In the genomic region with DNA sequence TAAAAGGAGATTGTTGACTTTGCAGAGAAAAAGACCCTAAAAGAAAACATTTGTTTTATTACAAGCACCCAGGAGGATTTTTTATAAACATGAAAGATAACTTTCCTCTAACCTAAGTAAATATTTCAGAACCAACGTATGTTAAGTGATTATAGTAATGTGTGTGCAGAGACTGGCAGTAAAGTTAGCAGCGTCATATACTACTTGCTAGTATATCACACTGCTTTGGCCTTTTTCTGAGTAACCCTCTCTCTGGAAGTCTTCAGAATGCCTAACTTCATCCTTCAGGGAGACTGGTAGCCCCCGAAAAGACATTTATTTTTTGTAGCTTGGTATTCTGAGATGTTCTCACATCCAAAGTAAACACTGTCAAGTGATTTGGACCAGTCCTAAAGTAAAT, we compare ENCODE assay signal across 23 cellular contexts. TPM values are rescaled to one million over a fixed set of nuclear protein-coding genes. Genes with fewer than 3 reads are reported as not detected.
A peak's percentile ranks its signal among the peaks of the same experiment; 100 is the strongest.
DNase-seq lines count a peak whose midpoint lies in the region; ATAC-seq and TF ChIP-seq lines count a peak whose summit lies in the region.
"Had no signal": no experiment of that assay in that cellular context is flagged by ENCODE, and none has a peak within 500 bp of the region (broad histone marks: within the 10 kb centered on the region; RNA-seq: fewer than 3 reads in every experiment).

No MANE protein-coding gene starts in this region.

- no peaks in the 10 kb centered on the region for H3K9me3 ChIP-seq in BLaER1 treated with 17β-estradiol and CSF1 and Interleukin-3, amounts not matched to agents 10 nM and 100 nM (replicated peaks in 1 of 11)
- H3K9me3 ChIP-seq: SJCRH30 had no signal

- ATAC-seq in activated B cell treated with CpG ODN at 0.5 μM for 24 hours (ENCODE audit: low read depth) = no peak
- ATAC-seq in stimulated activated memory B cell treated with anti-CD40 and anti-IgM and Interleukin-4, amounts not matched to agents 10 μg/mL and 1 μg/mL and 100 μg/mL, for 72 hours = no peak
- ATAC-seq: PC-3, Right ventricle myocardium inferior, SK-N-SH treated with all-trans-retinoic acid at 6 μM for 48 hours had no signal

- CTCF ChIA-PET in activated B cell treated with CpG ODN at 0.5 μM for 24 hours (lab: Charles Lee) = interaction anchor here (1.1 kb wide), 1 partner anchor 10 kb away, joined by 5 read pairs; no protein-coding TSS in a partner anchor
- CTCF ChIA-PET in activated CD4-positive, alpha-beta memory T cell treated with anti-CD3 and anti-CD28 coated beads, Interleukin-2, amount 10 ng/mL, durations not matched to agents 7 days and 5 days (lab: Charles Lee) = no interaction called here

- POLR2A ChIA-PET in activated B cell treated with CpG ODN at 0.5 μM for 24 hours (lab: Charles Lee) = interaction anchor here (1.3 kb wide), 1 partner anchor 93 kb away, joined by 3 read pairs; a partner anchor contains a TSS
- POLR2A ChIA-PET in activated CD4-positive, alpha-beta memory T cell treated with anti-CD3 and anti-CD28 coated beads, Interleukin-2, amount 10 ng/mL, durations not matched to agents 7 days and 5 days (lab: Charles Lee) = no interaction called here

- no peak overlapping the region for H3K4me3 ChIP-seq in BLaER1 treated with 17β-estradiol and CSF1 and Interleukin-3, amounts not matched to agents 10 nM and 100 nM
- H3K4me3 ChIP-seq: SJCRH30 had no signal

- no peaks in the 10 kb centered on the region for H3K27me3 ChIP-seq in BLaER1 treated with 17β-estradiol and CSF1 and Interleukin-3, amounts not matched to agents 10 nM and 100 nM
- H3K27me3 ChIP-seq: SJCRH30 had no signal

- H3K4me3 Mint-ChIP-seq in IgD-negative memory B cell (no peak overlapping the region), activated B cell treated with CpG ODN at 0.5 μM for 24 hours (no peak overlapping the region)
- H3K4me3 Mint-ChIP-seq in stimulated activated memory B cell treated with anti-CD40 and anti-IgM and Interleukin-4, amounts not matched to agents 10 μg/mL and 1 μg/mL and 100 μg/mL, for 72 hours = no peak overlapping the region
- H3K4me3 Mint-ChIP-seq in activated CD4-positive, alpha-beta memory T cell treated with anti-CD3 and anti-CD28 coated beads, Interleukin-2, amount 10 ng/mL, durations not matched to agents 7 days and 5 days = no peak overlapping the region
- H3K4me3 Mint-ChIP-seq: CD4-positive, alpha-beta memory T cell had no signal

- TF ChIP-seq CTCF in activated B cell treated with CpG ODN at 0.5 μM for 24 hours (IDR thresholded peaks at IDR 0.05) = no peak

- intact Hi-C loops in activated B cell treated with CpG ODN at 0.5 μM for 24 hours (cut with micrococcal nuclease) = loop anchor here (1.0 to 10.0 kb wide), 2 partner anchors 9 to 671 kb away; a partner anchor contains a TSS

- no peak for DNase-seq in activated B cell treated with CpG ODN at 0.5 μM for 24 hours
- no peak for DNase-seq in activated CD4-positive, alpha-beta memory T cell treated with anti-CD3 and anti-CD28 coated beads, Interleukin-2, amount 10 ng/mL, durations not matched to agents 7 days and 5 days
- DNase-seq in stimulated activated naive CD4-positive, alpha-beta T cell treated with Interleukin-2 at 50 U/mL for 16 hours (lab: John Stamatoyannopoulos, UW) = no peak
- DNase-seq in dermis blood vessel endothelial cell = no peak
- DNase-seq: C1 segment of cervical spinal cord; CD4-positive, alpha-beta memory T cell; COR-L47; DMS53; IMR-90; NCI-H1105; NCI-H1436 treated with DMSO at 0.1 percent for 48 hours; NCI-H1930; NCI-H2107; NCI-H524; NCI-H748 treated with DMSO at 0.1 percent for 48 hours; NK-92 treated with Interleukin-12 subunit alpha and Interleukin-12 subunit beta, amount 100 ng/mL, for 24 hours; PC-3; SJCRH30 had no signal

- H3K36me3 Mint-ChIP-seq in IgD-negative memory B cell (peaks cover under 1% of the 10 kb centered on the region), activated B cell treated with CpG ODN at 0.5 μM for 24 hours (ENCODE audit: low read depth) (peaks cover 10% of the 10 kb centered on the region)
- peaks cover 23% of the 10 kb centered on the region for H3K36me3 Mint-ChIP-seq in stimulated activated memory B cell treated with anti-CD40 and anti-IgM and Interleukin-4, amounts not matched to agents 10 μg/mL and 1 μg/mL and 100 μg/mL, for 72 hours
- H3K36me3 Mint-ChIP-seq in activated CD4-positive, alpha-beta memory T cell treated with anti-CD3 and anti-CD28 coated beads, Interleukin-2, amount 10 ng/mL, durations not matched to agents 7 days and 5 days (ENCODE audit: low read depth) = peaks cover 6% of the 10 kb centered on the region

- H3K4me1 Mint-ChIP-seq in IgD-negative memory B cell (peaks cover 54 to 73% (median 69%) of the 10 kb centered on the region in 3 donors), activated B cell treated with CpG ODN at 0.5 μM for 24 hours (peaks cover 81% of the 10 kb centered on the region)
- peaks cover 70% of the 10 kb centered on the region for H3K4me1 Mint-ChIP-seq in stimulated activated memory B cell treated with anti-CD40 and anti-IgM and Interleukin-4, amounts not matched to agents 10 μg/mL and 1 μg/mL and 100 μg/mL, for 72 hours
- peaks cover 10% of the 10 kb centered on the region for H3K4me1 Mint-ChIP-seq in activated CD4-positive, alpha-beta memory T cell treated with anti-CD3 and anti-CD28 coated beads, Interleukin-2, amount 10 ng/mL, durations not matched to agents 7 days and 5 days

- H3K27ac ChIP-seq in BLaER1 treated with 17β-estradiol and CSF1 and Interleukin-3, amounts not matched to agents 10 nM and 100 nM = no peak overlapping the region
- H3K27ac ChIP-seq: SJCRH30 had no signal

- no peaks in the 10 kb centered on the region for H3K27me3 Mint-ChIP-seq in IgD-negative memory B cell
- no peaks in the 10 kb centered on the region for H3K27me3 Mint-ChIP-seq in activated B cell treated with CpG ODN at 0.5 μM for 24 hours
- H3K27me3 Mint-ChIP-seq in stimulated activated memory B cell treated with anti-CD40 and anti-IgM and Interleukin-4, amounts not matched to agents 10 μg/mL and 1 μg/mL and 100 μg/mL, for 72 hours = no peaks in the 10 kb centered on the region
- H3K27me3 Mint-ChIP-seq in activated CD4-positive, alpha-beta memory T cell treated with anti-CD3 and anti-CD28 coated beads, Interleukin-2, amount 10 ng/mL, durations not matched to agents 7 days and 5 days = no peaks in the 10 kb centered on the region
- H3K27me3 Mint-ChIP-seq: CD4-positive, alpha-beta memory T cell had no signal

- H3K9me3 Mint-ChIP-seq in IgD-negative memory B cell (no peaks in the 10 kb centered on the region), activated B cell treated with CpG ODN at 0.5 μM for 24 hours (no peaks in the 10 kb centered on the region)
- peaks cover 3% of the 10 kb centered on the region for H3K9me3 Mint-ChIP-seq in stimulated activated memory B cell treated with anti-CD40 and anti-IgM and Interleukin-4, amounts not matched to agents 10 μg/mL and 1 μg/mL and 100 μg/mL, for 72 hours
- H3K9me3 Mint-ChIP-seq in activated CD4-positive, alpha-beta memory T cell treated with anti-CD3 and anti-CD28 coated beads, Interleukin-2, amount 10 ng/mL, durations not matched to agents 7 days and 5 days = no peaks in the 10 kb centered on the region

- H3K36me3 ChIP-seq in BLaER1 treated with 17β-estradiol and CSF1 and Interleukin-3, amounts not matched to agents 10 nM and 100 nM = peaks cover 22 to 62% (median 34%) of the 10 kb centered on the region in 11 experiments; a peak in 17 of 22 replicates

- H3K9ac ChIP-seq in BLaER1 treated with 17β-estradiol and CSF1 and Interleukin-3, amounts not matched to agents 10 nM and 100 nM = no peak overlapping the region

- H3K27ac Mint-ChIP-seq in IgD-negative memory B cell (peak overlapping the region in 2 of 3 donors; percentile 29 to 64), activated B cell treated with CpG ODN at 0.5 μM for 24 hours (peak overlapping the region; percentile 3)
- peak overlapping the region; percentile 35 for H3K27ac Mint-ChIP-seq in stimulated activated memory B cell treated with anti-CD40 and anti-IgM and Interleukin-4, amounts not matched to agents 10 μg/mL and 1 μg/mL and 100 μg/mL, for 72 hours
- H3K27ac Mint-ChIP-seq in activated CD4-positive, alpha-beta memory T cell treated with anti-CD3 and anti-CD28 coated beads, Interleukin-2, amount 10 ng/mL, durations not matched to agents 7 days and 5 days = no peak overlapping the region

- H3K4me2 ChIP-seq in BLaER1 treated with 17β-estradiol and CSF1 and Interleukin-3, amounts not matched to agents 10 nM and 100 nM = peak overlapping the region in 9 of 11 experiments; percentile 34 to 67 (median 52); a peak in 14 of 22 replicates

- peaks cover 91 to 100% (median 98%) of the 10 kb centered on the region in 11 experiments for H4K20me1 ChIP-seq in BLaER1 treated with 17β-estradiol and CSF1 and Interleukin-3, amounts not matched to agents 10 nM and 100 nM

- H3K4me1 ChIP-seq in BLaER1 treated with 17β-estradiol and CSF1 and Interleukin-3, amounts not matched to agents 10 nM and 100 nM = peaks cover 71 to 97% (median 88%) of the 10 kb centered on the region in 10 experiments
- H3K4me1 ChIP-seq: SJCRH30 had no signal

RNA-seq across cellular contexts. Expression of a gene that starts 17.9 kb away (rescaled TPM):
- 17.0 TPM for polyA plus RNA-seq in IgD-negative memory B cell
- total RNA-seq in activated B cell treated with CpG ODN at 0.5 μM for 24 hours = 79.9 and 85.2 TPM in 2 replicates
- total RNA-seq in activated CD4-positive, alpha-beta memory T cell treated with anti-CD3 and anti-CD28 coated beads, Interleukin-2, amount 10 ng/mL, durations not matched to agents 7 days and 5 days = 10 to 100 TPM; 64.0 to 72.8 TPM
- 137 and 152 TPM in 2 replicates for total RNA-seq in dermis blood vessel endothelial cell
